In genomic region chr6:43937236-43938177, GRCh38 we compare ENCODE assay signal across 1 cellular context.
TF ChIP-seq lines count a peak whose summit lies in the region.

No MANE protein-coding gene starts in this region.

TF ChIP-seq in IMR-90, 13 proteins besides CTCF, POLR2A, EP300 and RAD21 (continued from another document):
- TF ChIP-seq USF2 (IDR thresholded peaks at IDR 0.05; ENCODE audit: low read depth, low read length): no peak
- TF ChIP-seq CEBPB (IDR thresholded peaks at IDR 0.05; ENCODE audit: low read depth, low read length): no peak
- TF ChIP-seq SMC3 (IDR thresholded peaks at IDR 0.05; ENCODE audit: low read depth, low read length): no peak
- TF ChIP-seq MAZ (IDR thresholded peaks at IDR 0.05; ENCODE audit: borderline replicate concordance, low read depth, low read length): no peak
